11 cellular contexts compared by ENCODE assay signal in genomic region chr20:63214514-63214913, GRCh38. TPM values are rescaled to one million over a fixed set of nuclear protein-coding genes. Genes with fewer than 3 reads are reported as not detected.
A peak's percentile ranks its signal among the peaks of the same experiment; 100 is the strongest.
DNase-seq lines count a peak whose midpoint lies in the region; ATAC-seq, FAIRE-seq and TF ChIP-seq lines count a peak whose summit lies in the region.
"Had no signal": no experiment of that assay in that cellular context is flagged by ENCODE, and none has a peak within 500 bp of the region (broad histone marks: within the 10 kb centered on the region; RNA-seq: fewer than 3 reads in every experiment).

No MANE protein-coding gene starts in this region.

- 53 to 71% (median 68%) methylated on average over 6 of the region's 6 CpGs for WGBS in heart left ventricle, 4 donors

- H3K27me3 ChIP-seq in heart left ventricle (no peaks in the 10 kb centered on the region), keratinocyte (ENCODE audit: control insufficient read depth, extremely low read depth, insufficient read depth, low read length) (no peaks in the 10 kb centered on the region), upper lobe of right lung (no peaks in the 10 kb centered on the region)

- TF ChIP-seq POLR2A in heart left ventricle (IDR thresholded peaks at IDR 0.05) = no peak

- dilution Hi-C loops in keratinocyte (cut with MboI; ENCODE audit: extremely low pct_ligation_motif_present, low sequenced_read_pairs) = no loop called here

- H3K4me1 ChIP-seq in heart left ventricle = peaks cover 4 to 54% (median 36%) of the 10 kb centered on the region in 12 donors
- peaks cover 18% of the 10 kb centered on the region for H3K4me1 ChIP-seq in keratinocyte (ENCODE audit: control insufficient read depth, extremely low read depth, insufficient read depth, low read length)
- peaks cover 33% of the 10 kb centered on the region for H3K4me1 ChIP-seq in upper lobe of right lung

- ATAC-seq in heart left ventricle (no peak), Right ventricle myocardium superior (ENCODE audit: poor library complexity) (no peak), upper lobe of right lung (no peak)

- H3K27ac Mint-ChIP-seq in activated T-helper 1 cell treated with anti-CD3 and anti-CD28 coated beads, Interleukin-12 subunit alpha, Interleukin-12 subunit beta, Interleukin-2, Interleukin-4 antibody, amounts not matched to agents 30 ng/mL and 10 ng/mL and 1 ng/mL, durations not matched to agents 14 hours and 24 hours and 36 hours = peak overlapping the region; percentile 25

- peak overlapping the region; percentile 87 for H3K9ac ChIP-seq in keratinocyte (ENCODE audit: control insufficient read depth, extremely low read depth, insufficient read depth, low read length)

- no peak overlapping the region for H2AFZ ChIP-seq in keratinocyte (ENCODE audit: control insufficient read depth, low read length)

- H3K9me3 Mint-ChIP-seq in activated T-helper 1 cell treated with anti-CD3 and anti-CD28 coated beads, Interleukin-12 subunit alpha, Interleukin-12 subunit beta, Interleukin-2, Interleukin-4 antibody, amounts not matched to agents 30 ng/mL and 10 ng/mL and 1 ng/mL, durations not matched to agents 14 hours and 24 hours and 36 hours = no peaks in the 10 kb centered on the region

- H3K9me1 ChIP-seq in keratinocyte (ENCODE audit: control insufficient read depth, extremely low read depth, insufficient read depth, low read length) = peaks cover 2% of the 10 kb centered on the region

- DNase-seq in heart left ventricle = no peak
- no peak for DNase-seq in Right ventricle myocardium superior
- no peak for DNase-seq in activated T-helper 1 cell treated with anti-CD3 and anti-CD28 coated beads, Interleukin-12 subunit alpha, Interleukin-12 subunit beta, Interleukin-2, Interleukin-4 antibody, amounts not matched to agents 30 ng/mL and 10 ng/mL and 1 ng/mL, durations not matched to agents 14 hours and 24 hours and 36 hours (ENCODE audit: low spot score)
- DNase-seq in keratinocyte (ENCODE audit: low read depth, low spot score) = no peak
- DNase-seq in upper lobe of right lung = no peak
- DNase-seq in effector CD8-positive, alpha-beta T cell (lab: John Stamatoyannopoulos, UW) = no peak
- DNase-seq in NCI-H1930 (lab: John Stamatoyannopoulos, UW) = no peak
- DNase-seq in DMS153 (lab: John Stamatoyannopoulos, UW) = no peak

- peaks cover 52% of the 10 kb centered on the region for H3K4me1 Mint-ChIP-seq in activated T-helper 1 cell treated with anti-CD3 and anti-CD28 coated beads, Interleukin-12 subunit alpha, Interleukin-12 subunit beta, Interleukin-2, Interleukin-4 antibody, amounts not matched to agents 30 ng/mL and 10 ng/mL and 1 ng/mL, durations not matched to agents 14 hours and 24 hours and 36 hours (ENCODE audit: low read depth)

- H3K27ac ChIP-seq in heart left ventricle (no peak overlapping the region), keratinocyte (ENCODE audit: control insufficient read depth, insufficient read depth, low read length) (no peak overlapping the region), upper lobe of right lung (no peak overlapping the region)

- H4K20me1 ChIP-seq in keratinocyte (ENCODE audit: control insufficient read depth, extremely low read depth, insufficient read depth, low read length) = peaks cover 34% of the 10 kb centered on the region

- FAIRE-seq in keratinocyte (lab: Jason Lieb, UNC) = no peak
- FAIRE-seq: endometrium had no signal

- H3K4me3 ChIP-seq in heart left ventricle (peak overlapping the region in 8 of 12 donors; percentile 66 to 100 (median 97)), keratinocyte (ENCODE audit: control insufficient read depth in 2 of 3, extremely low read depth in 1 of 3, insufficient read depth in 2 of 3, low read depth in 1 of 3, low read length in 3 of 3) (peak overlapping the region; percentile 55 to 94 (median 88)), upper lobe of right lung (peak overlapping the region; percentile 91)

- H3K9me3 ChIP-seq in heart left ventricle (no peaks in the 10 kb centered on the region), keratinocyte (ENCODE audit: control insufficient read depth, low read depth, low read length) (no peaks in the 10 kb centered on the region), upper lobe of right lung (no peaks in the 10 kb centered on the region)

- H3K4me2 ChIP-seq in keratinocyte (ENCODE audit: control insufficient read depth, extremely low read depth, insufficient read depth, low read depth, low read length) = peak overlapping the region; percentile 66

- no peak for TF ChIP-seq CTCF in heart left ventricle (IDR thresholded peaks at IDR 0.05)
- no peak for TF ChIP-seq CTCF in keratinocyte (optimal IDR thresholded peaks at IDR 0.05 in 1 of 3, IDR thresholded peaks at IDR 0.05 in 1 of 3, conservative IDR thresholded peaks at IDR 0.05 in 1 of 3; ENCODE audit: extremely low read depth in 1 of 3, insufficient read depth in 2 of 3, low read length in 3 of 3)
- TF ChIP-seq CTCF in upper lobe of right lung (IDR thresholded peaks at IDR 0.05) = no peak

- intact Hi-C loops in heart left ventricle (cut with DNase I) = no loop called here
- intact Hi-C loops in Right ventricle myocardium superior (cut with DNase I) = no loop called here
- intact Hi-C loops in activated T-helper 1 cell treated with anti-CD3 and anti-CD28 coated beads, Interleukin-12 subunit alpha, Interleukin-12 subunit beta, Interleukin-2, Interleukin-4 antibody, amounts not matched to agents 30 ng/mL and 10 ng/mL and 1 ng/mL, durations not matched to agents 14 hours and 24 hours and 36 hours (cut with micrococcal nuclease) = loop anchor here (10.0 kb wide), 1 partner anchor 280 kb away; the partner anchor contains the start of gene GID8
- intact Hi-C loops in upper lobe of right lung (cut with DNase I) = no loop called here

- peaks cover 41% of the 10 kb centered on the region for H3K36me3 Mint-ChIP-seq in activated T-helper 1 cell treated with anti-CD3 and anti-CD28 coated beads, Interleukin-12 subunit alpha, Interleukin-12 subunit beta, Interleukin-2, Interleukin-4 antibody, amounts not matched to agents 30 ng/mL and 10 ng/mL and 1 ng/mL, durations not matched to agents 14 hours and 24 hours and 36 hours (ENCODE audit: low read depth)

- H3K36me3 ChIP-seq in heart left ventricle = peaks cover 0 to 54% (median 46%) of the 10 kb centered on the region in 9 donors
- peaks cover 16 to 32% of the 10 kb centered on the region in 2 experiments for H3K36me3 ChIP-seq in keratinocyte (ENCODE audit: control insufficient read depth in 2 of 2, extremely low read depth in 1 of 2, insufficient read depth in 2 of 2, low read length in 2 of 2)
- H3K36me3 ChIP-seq in upper lobe of right lung = peaks cover 46% of the 10 kb centered on the region

- peak overlapping the region; percentile 98 for H3K4me3 Mint-ChIP-seq in activated T-helper 1 cell treated with anti-CD3 and anti-CD28 coated beads, Interleukin-12 subunit alpha, Interleukin-12 subunit beta, Interleukin-2, Interleukin-4 antibody, amounts not matched to agents 30 ng/mL and 10 ng/mL and 1 ng/mL, durations not matched to agents 14 hours and 24 hours and 36 hours

- H3K79me2 ChIP-seq in keratinocyte (ENCODE audit: control insufficient read depth, insufficient read depth, low read length) = peaks cover 62% of the 10 kb centered on the region

- H3K27me3 Mint-ChIP-seq in activated T-helper 1 cell treated with anti-CD3 and anti-CD28 coated beads, Interleukin-12 subunit alpha, Interleukin-12 subunit beta, Interleukin-2, Interleukin-4 antibody, amounts not matched to agents 30 ng/mL and 10 ng/mL and 1 ng/mL, durations not matched to agents 14 hours and 24 hours and 36 hours (ENCODE audit: insufficient read depth) = no peaks in the 10 kb centered on the region

RNA-seq across cellular contexts. Expression of gene YTHDF1, which starts 1.4 kb away (rescaled TPM):
- 10 to 100 TPM; 21.4 to 38.2 (median 22.6) TPM for total RNA-seq in heart left ventricle
- polyA plus RNA-seq in heart left ventricle = 10 to 100 TPM; 14.7 to 20.2 TPM
- 21.1 TPM for total RNA-seq in Right ventricle myocardium superior
- total RNA-seq in activated T-helper 1 cell treated with anti-CD3 and anti-CD28 coated beads, Interleukin-12 subunit alpha, Interleukin-12 subunit beta, Interleukin-2, Interleukin-4 antibody, amounts not matched to agents 30 ng/mL and 10 ng/mL and 1 ng/mL, durations not matched to agents 14 hours and 24 hours and 36 hours = 48.8 and 49.0 TPM in 2 replicates
- 23.4 to 34.8 TPM (median 26.4 TPM) in 3 replicates for polyA plus RNA-seq in keratinocyte
- 10.1 TPM for polyA plus RNA-seq in keratinocyte (2011; ENCODE audit: low read depth)
- 24.7 and 25.3 TPM in 2 replicates for polyA plus RNA-seq in keratinocyte (2011; cell fraction: cytosol; rRNA removed)
- polyA plus RNA-seq in keratinocyte (2011; cell fraction: nucleus; rRNA removed) = 34.2 and 41.0 TPM in 2 replicates
- 29.3 and 29.6 TPM in 2 replicates for polyA plus RNA-seq in keratinocyte (2012; ENCODE audit: low replicate concordance)
- polyA minus RNA-seq in keratinocyte = 22.0 to 32.9 TPM (median 23.6 TPM) in 3 replicates
- polyA minus RNA-seq in keratinocyte (2011; cell fraction: cytosol; rRNA and poly(A)+ RNA removed) = 41.2 TPM
- 20.6 and 25.3 TPM in 2 replicates for polyA minus RNA-seq in keratinocyte (2011; cell fraction: nucleus; rRNA and poly(A)+ RNA removed)
- total RNA-seq in upper lobe of right lung = 36.9 TPM

RNA-seq across cellular contexts. Expression of gene BIRC7, which starts 21.2 kb away (rescaled TPM):
- 1 to 10 TPM in 2 of 9 donors, under 1 TPM in 4, not detected in 3; 0.20 to 5.6 (median 0.50) TPM for total RNA-seq in heart left ventricle
- polyA plus RNA-seq in heart left ventricle = not detected
- 0.22 TPM for total RNA-seq in Right ventricle myocardium superior
- not detected in 2 replicates for total RNA-seq in activated T-helper 1 cell treated with anti-CD3 and anti-CD28 coated beads, Interleukin-12 subunit alpha, Interleukin-12 subunit beta, Interleukin-2, Interleukin-4 antibody, amounts not matched to agents 30 ng/mL and 10 ng/mL and 1 ng/mL, durations not matched to agents 14 hours and 24 hours and 36 hours
- not detected in 3 replicates for polyA plus RNA-seq in keratinocyte
- not detected for polyA plus RNA-seq in keratinocyte (2011; ENCODE audit: low read depth)
- polyA plus RNA-seq in keratinocyte (2011; cell fraction: cytosol; rRNA removed) = not detected in 2 replicates
- polyA plus RNA-seq in keratinocyte (2011; cell fraction: nucleus; rRNA removed) = not detected in 2 replicates
- not detected in 2 replicates for polyA plus RNA-seq in keratinocyte (2012; ENCODE audit: low replicate concordance)
- not detected in 3 replicates for polyA minus RNA-seq in keratinocyte
- not detected for polyA minus RNA-seq in keratinocyte (2011; cell fraction: cytosol; rRNA and poly(A)+ RNA removed)
- not detected in 2 replicates for polyA minus RNA-seq in keratinocyte (2011; cell fraction: nucleus; rRNA and poly(A)+ RNA removed)
- total RNA-seq in upper lobe of right lung = 15.5 TPM
- total RNA-seq: LHCN-M2; T-helper 2 cell treated with Interferon-gamma antibody and Interleukin-4, amounts not matched to agents 100 ng/mL and 5 ng/mL, for 36 hours had no signal

RNA-seq across cellular contexts. Expression of gene NKAIN4, which starts 39.7 kb away (rescaled TPM):
- total RNA-seq in heart left ventricle (not detected), Right ventricle myocardium superior (not detected), upper lobe of right lung (not detected)
- polyA plus RNA-seq in heart left ventricle (not detected), keratinocyte (not detected in 3 replicates)
- not detected in 2 replicates for total RNA-seq in activated T-helper 1 cell treated with anti-CD3 and anti-CD28 coated beads, Interleukin-12 subunit alpha, Interleukin-12 subunit beta, Interleukin-2, Interleukin-4 antibody, amounts not matched to agents 30 ng/mL and 10 ng/mL and 1 ng/mL, durations not matched to agents 14 hours and 24 hours and 36 hours
- not detected for polyA plus RNA-seq in keratinocyte (2011; ENCODE audit: low read depth)
- polyA plus RNA-seq in keratinocyte (2011; cell fraction: cytosol; rRNA removed) = not detected in 2 replicates
- not detected in 2 replicates for polyA plus RNA-seq in keratinocyte (2011; cell fraction: nucleus; rRNA removed)
- not detected in 2 replicates for polyA plus RNA-seq in keratinocyte (2012; ENCODE audit: low replicate concordance)
- polyA minus RNA-seq in keratinocyte = not detected in 3 replicates
- not detected for polyA minus RNA-seq in keratinocyte (2011; cell fraction: cytosol; rRNA and poly(A)+ RNA removed)
- polyA minus RNA-seq in keratinocyte (2011; cell fraction: nucleus; rRNA and poly(A)+ RNA removed) = not detected in 2 replicates
- total RNA-seq: LHCN-M2; T-helper 2 cell treated with Interferon-gamma antibody and Interleukin-4, amounts not matched to agents 100 ng/mL and 5 ng/mL, for 36 hours had no signal

RNA-seq across cellular contexts. Expression of gene ARFGAP1, which starts 58.1 kb away (rescaled TPM):
- total RNA-seq in heart left ventricle (10 to 100 TPM; 14.3 to 51.6 (median 29.2) TPM), Right ventricle myocardium superior (25.3 TPM), upper lobe of right lung (67.0 TPM)
- polyA plus RNA-seq in heart left ventricle (10 to 100 TPM; 41.8 to 43.8 TPM), keratinocyte (31.5 to 48.6 TPM (median 32.2 TPM) in 3 replicates)
- total RNA-seq in activated T-helper 1 cell treated with anti-CD3 and anti-CD28 coated beads, Interleukin-12 subunit alpha, Interleukin-12 subunit beta, Interleukin-2, Interleukin-4 antibody, amounts not matched to agents 30 ng/mL and 10 ng/mL and 1 ng/mL, durations not matched to agents 14 hours and 24 hours and 36 hours = 102 and 107 TPM in 2 replicates
- polyA plus RNA-seq in keratinocyte (2011; ENCODE audit: low read depth) = 34.5 TPM
- polyA plus RNA-seq in keratinocyte (2011; cell fraction: cytosol; rRNA removed) = 22.7 and 37.2 TPM in 2 replicates
- 128 and 155 TPM in 2 replicates for polyA plus RNA-seq in keratinocyte (2011; cell fraction: nucleus; rRNA removed)
- polyA plus RNA-seq in keratinocyte (2012; ENCODE audit: low replicate concordance) = 29.0 and 57.9 TPM in 2 replicates
- 41.4 to 84.3 TPM (median 46.5 TPM) in 3 replicates for polyA minus RNA-seq in keratinocyte
- polyA minus RNA-seq in keratinocyte (2011; cell fraction: cytosol; rRNA and poly(A)+ RNA removed) = 73.1 TPM
- 48.7 and 57.2 TPM in 2 replicates for polyA minus RNA-seq in keratinocyte (2011; cell fraction: nucleus; rRNA and poly(A)+ RNA removed)
